In genomic region chr7:16242920-16243319, GRCh38 we compare ENCODE assay signal across 21 cellular contexts.
DNase-seq lines count a peak whose midpoint lies in the region; ATAC-seq and TF ChIP-seq lines count a peak whose summit lies in the region.
"Had no signal": no experiment of that assay in that cellular context is flagged by ENCODE, and none has a peak within 500 bp of the region (broad histone marks: within the 10 kb centered on the region; RNA-seq: fewer than 3 reads in every experiment).

No MANE protein-coding gene starts in this region.

- H3K56ac ChIP-seq in mesendoderm (ENCODE audit: low read length) = no peak overlapping the region

- no peak overlapping the region for H3K4ac ChIP-seq in mesendoderm (ENCODE audit: low read depth, low read length)

- DNase-seq in GM23338 (ENCODE audit: low spot score) = no peak
- DNase-seq in endodermal cell = peak; percentile 54
- DNase-seq in mesendoderm = peak; percentile 59
- DNase-seq in T-helper 2 cell treated with Interferon-gamma antibody and Interleukin-4, amounts not matched to agents 5 μg/mL and 100 μg/mL, for 36 hours (ENCODE audit: low spot score) = no peak
- no peak for DNase-seq in DMS53 treated with DMSO at 0.1 percent for 48 hours (lab: John Stamatoyannopoulos, UW; ENCODE audit: unreplicated experiment)
- no peak for DNase-seq in colonic mucosa
- no peak for DNase-seq in left lobe of liver (ENCODE audit: low spot score)
- DNase-seq: 8988T; AML-193; Caco-2; Calu3; CD4-positive, alpha-beta T cell; CD8-positive, alpha-beta T cell; DMS79; DND-41; EL; GDM1 had no signal

- H3K36me3 ChIP-seq in GM23338 (ENCODE audit: insufficient read depth) (no peaks in the 10 kb centered on the region), endodermal cell (ENCODE audit: control insufficient read depth, insufficient read depth, low read length) (no peaks in the 10 kb centered on the region), mesendoderm (ENCODE audit: control insufficient read depth, insufficient read depth, low read length) (no peaks in the 10 kb centered on the region), colonic mucosa (no peaks in the 10 kb centered on the region)
- H3K36me3 ChIP-seq: BLaER1 treated with 17β-estradiol and CSF1 and Interleukin-3, amounts not matched to agents 10 nM and 100 nM had no signal

- no peak for TF ChIP-seq CTCF in GM23338 (conservative IDR thresholded peaks at IDR 0.05; ENCODE audit: low read depth in 2 of 2)
- TF ChIP-seq CTCF in endodermal cell (conservative IDR thresholded peaks at IDR 0.05) = no peak
- no peak for TF ChIP-seq CTCF in colonic mucosa (IDR thresholded peaks at IDR 0.05)

- no peaks in the 10 kb centered on the region for H3F3A ChIP-seq in GM23338 (replicated peaks; ENCODE audit: low read depth)

- no peak overlapping the region for H2BK5ac ChIP-seq in mesendoderm (ENCODE audit: low read length)

- H4K8ac ChIP-seq in mesendoderm (ENCODE audit: low read depth, low read length) = no peak overlapping the region

- no peaks in the 10 kb centered on the region for H3K9me3 ChIP-seq in endodermal cell (ENCODE audit: control insufficient read depth, low read length)
- H3K9me3 ChIP-seq in colonic mucosa = no peaks in the 10 kb centered on the region
- H3K9me3 ChIP-seq: BLaER1 treated with 17β-estradiol and CSF1 and Interleukin-3, amounts not matched to agents 10 nM and 100 nM; Caco-2 had no signal

- no peaks in the 10 kb centered on the region for H4K20me1 ChIP-seq in GM23338 (replicated peaks; ENCODE audit: insufficient read depth)
- H4K20me1 ChIP-seq: BLaER1 treated with 17β-estradiol and CSF1 and Interleukin-3, amounts not matched to agents 10 nM and 100 nM had no signal

- H3K23ac ChIP-seq in mesendoderm (ENCODE audit: low read length) = no peak overlapping the region

- H3K18ac ChIP-seq in mesendoderm (ENCODE audit: low read length) = no peak overlapping the region

- ATAC-seq in GM23338 (no peak), left lobe of liver (no peak)
- ATAC-seq: CD8-positive, alpha-beta T cell; GM12878 had no signal

- no peaks in the 10 kb centered on the region for H3K79me2 ChIP-seq in GM23338 (replicated peaks; ENCODE audit: insufficient read depth)
- no peaks in the 10 kb centered on the region for H3K79me2 ChIP-seq in mesendoderm (ENCODE audit: control insufficient read depth, insufficient read depth, low read length)

- H3K4me1 Mint-ChIP-seq in GM23338 (no peaks in the 10 kb centered on the region), endodermal cell (peaks cover 6% of the 10 kb centered on the region)
- no peaks in the 10 kb centered on the region for H3K4me1 Mint-ChIP-seq in T-helper 2 cell treated with Interferon-gamma antibody and Interleukin-4, amounts not matched to agents 5 μg/mL and 100 μg/mL, for 36 hours (ENCODE audit: low read depth)
- H3K4me1 Mint-ChIP-seq: B cell had no signal

- H4K5ac ChIP-seq in mesendoderm (ENCODE audit: low read length) = no peak overlapping the region

- H3K27ac Mint-ChIP-seq in GM23338 = no peak overlapping the region
- H3K27ac Mint-ChIP-seq in endodermal cell = no peak overlapping the region
- no peak overlapping the region for H3K27ac Mint-ChIP-seq in T-helper 2 cell treated with Interferon-gamma antibody and Interleukin-4, amounts not matched to agents 5 μg/mL and 100 μg/mL, for 36 hours
- H3K27ac Mint-ChIP-seq: B cell; CD4-positive, alpha-beta T cell; CD8-positive, alpha-beta T cell had no signal

- WGBS in endodermal cell (ENCODE audit: insufficient coverage in 1 of 2, insufficient read length in 1 of 2), 2 experiments = 83 to 100% methylated on average over 1 to 4 of the region's 4 CpGs
- WGBS in mesendoderm (ENCODE audit: extremely low coverage, insufficient coverage, low lambda C conversion rate) = no CpG with 5 or more reads among the region's 4 CpGs

- H3K4me1 ChIP-seq in GM23338 (ENCODE audit: insufficient read depth) (no peaks in the 10 kb centered on the region), endodermal cell (ENCODE audit: control insufficient read depth, insufficient read depth, low read length) (no peaks in the 10 kb centered on the region), mesendoderm (ENCODE audit: control insufficient read depth, low read depth, low read length) (no peaks in the 10 kb centered on the region), colonic mucosa (no peaks in the 10 kb centered on the region)
- H3K4me1 ChIP-seq: BLaER1 treated with 17β-estradiol and CSF1 and Interleukin-3, amounts not matched to agents 10 nM and 100 nM; Caco-2 had no signal

- H2BK120ac ChIP-seq in mesendoderm (ENCODE audit: low read depth, low read length) = no peak overlapping the region

- no peak overlapping the region for H3K9ac ChIP-seq in endodermal cell (ENCODE audit: extremely low read depth, low read length, poor library complexity, severe bottlenecking)
- H3K9ac ChIP-seq in mesendoderm (ENCODE audit: low read length) = no peak overlapping the region
- no peak overlapping the region for H3K9ac ChIP-seq in colonic mucosa (ENCODE audit: low read depth in 2 of 2, low read length in 2 of 2)
- H3K9ac ChIP-seq: BLaER1 treated with 17β-estradiol and CSF1 and Interleukin-3, amounts not matched to agents 10 nM and 100 nM had no signal

- intact Hi-C loops in colonic mucosa (cut with DNase I) = no loop called here

- H3K27me3 ChIP-seq in GM23338 (ENCODE audit: insufficient read depth) (no peaks in the 10 kb centered on the region), endodermal cell (ENCODE audit: control insufficient read depth, insufficient read depth, low read length, poor library complexity, severe bottlenecking) (no peaks in the 10 kb centered on the region), mesendoderm (ENCODE audit: insufficient read depth, low read length, poor library complexity) (no peaks in the 10 kb centered on the region), colonic mucosa (no peaks in the 10 kb centered on the region)
- H3K27me3 ChIP-seq: BLaER1 treated with 17β-estradiol and CSF1 and Interleukin-3, amounts not matched to agents 10 nM and 100 nM had no signal

- no peaks in the 10 kb centered on the region for H3K9me3 Mint-ChIP-seq in GM23338
- peaks cover 3% of the 10 kb centered on the region for H3K9me3 Mint-ChIP-seq in endodermal cell
- H3K9me3 Mint-ChIP-seq in T-helper 2 cell treated with Interferon-gamma antibody and Interleukin-4, amounts not matched to agents 5 μg/mL and 100 μg/mL, for 36 hours = no peaks in the 10 kb centered on the region
- H3K9me3 Mint-ChIP-seq: CD8-positive, alpha-beta T cell had no signal

- H3K9me2 ChIP-seq in GM23338 (ENCODE audit: insufficient read depth) = no peaks in the 10 kb centered on the region

- H2BK15ac ChIP-seq in mesendoderm (replicated peaks; ENCODE audit: low read depth) = no peak overlapping the region

- H3K36me3 Mint-ChIP-seq in GM23338 (ENCODE audit: low read depth) (no peaks in the 10 kb centered on the region), endodermal cell (ENCODE audit: low read depth) (peaks cover 4% of the 10 kb centered on the region)
- H3K36me3 Mint-ChIP-seq in T-helper 2 cell treated with Interferon-gamma antibody and Interleukin-4, amounts not matched to agents 5 μg/mL and 100 μg/mL, for 36 hours (ENCODE audit: low read depth) = no peaks in the 10 kb centered on the region
- H3K36me3 Mint-ChIP-seq: CD8-positive, alpha-beta T cell had no signal

- H3K4me3 Mint-ChIP-seq in GM23338 (no peak overlapping the region), endodermal cell (no peak overlapping the region)
- no peak overlapping the region for H3K4me3 Mint-ChIP-seq in T-helper 2 cell treated with Interferon-gamma antibody and Interleukin-4, amounts not matched to agents 5 μg/mL and 100 μg/mL, for 36 hours
- H3K4me3 Mint-ChIP-seq: B cell; CD4-positive, alpha-beta T cell; CD8-positive, alpha-beta T cell had no signal

- H3K79me1 ChIP-seq in mesendoderm (ENCODE audit: low read length) = no peaks in the 10 kb centered on the region

- H3K27ac ChIP-seq in GM23338 (ENCODE audit: low read depth) = no peak overlapping the region
- no peak overlapping the region for H3K27ac ChIP-seq in endodermal cell (ENCODE audit: low read depth, low read length)
- no peak overlapping the region for H3K27ac ChIP-seq in mesendoderm (ENCODE audit: low read depth, low read length)
- no peak overlapping the region for H3K27ac ChIP-seq in colonic mucosa
- H3K27ac ChIP-seq: BLaER1 treated with 17β-estradiol and CSF1 and Interleukin-3, amounts not matched to agents 10 nM and 100 nM; C4-2B had no signal

- no peak overlapping the region for H2AK5ac ChIP-seq in mesendoderm (ENCODE audit: low read length)

- H3K4me2 ChIP-seq in GM23338 = no peak overlapping the region
- H3K4me2 ChIP-seq in mesendoderm (ENCODE audit: low read length) = no peak overlapping the region
- H3K4me2 ChIP-seq: BLaER1 treated with 17β-estradiol and CSF1 and Interleukin-3, amounts not matched to agents 10 nM and 100 nM had no signal

- peak overlapping the region; percentile 58; the same call in 1 of the 2 replicates for H2AFZ ChIP-seq in GM23338

- no peaks in the 10 kb centered on the region for H3K27me3 Mint-ChIP-seq in GM23338 (ENCODE audit: insufficient read depth, low read depth, poor library complexity)
- no peaks in the 10 kb centered on the region for H3K27me3 Mint-ChIP-seq in endodermal cell (ENCODE audit: insufficient read depth)
- no peaks in the 10 kb centered on the region for H3K27me3 Mint-ChIP-seq in T-helper 2 cell treated with Interferon-gamma antibody and Interleukin-4, amounts not matched to agents 5 μg/mL and 100 μg/mL, for 36 hours (ENCODE audit: low read depth)
- H3K27me3 Mint-ChIP-seq: B cell; CD4-positive, alpha-beta T cell had no signal

- H3K4me3 ChIP-seq in GM23338 = no peak overlapping the region
- no peak overlapping the region for H3K4me3 ChIP-seq in endodermal cell (ENCODE audit: low read length)
- H3K4me3 ChIP-seq in mesendoderm (ENCODE audit: low read length) = no peak overlapping the region
- no peak overlapping the region for H3K4me3 ChIP-seq in colonic mucosa
- H3K4me3 ChIP-seq: BLaER1 treated with 17β-estradiol and CSF1 and Interleukin-3, amounts not matched to agents 10 nM and 100 nM; GM12878 had no signal

TF ChIP-seq in GM23338, 12 proteins besides CTCF, POLR2A, EP300 and RAD21 (continues in another document):
- no peak for TF ChIP-seq STAT1 (IDR thresholded peaks at IDR 0.05; ENCODE audit: unreplicated experiment)
- no peak for TF ChIP-seq ZNF114 (CRISPR knock-in tag; IDR thresholded peaks at IDR 0.05)

Comparison
In these comparisons a context has a peak if more than half of its experiments do, and no peak if none do; other contexts are left out.
1. DNase-seq: peak in endodermal cell (single experiment) and mesendoderm (single experiment); none in GM23338 (single experiment), T-helper 2 cell treated with Interferon-gamma antibody and Interleukin-4, amounts not matched to agents 5 μg/mL and 100 μg/mL, for 36 hours (single experiment), DMS53 treated with DMSO at 0.1 percent for 48 hours (single experiment), colonic mucosa (single experiment) and left lobe of liver (single experiment).